Comparison of ENCODE assay signal across 9 cellular contexts in genomic region chr1:153742411-153743142, GRCh38. TPM values are rescaled to one million over a fixed set of nuclear protein-coding genes. Genes with fewer than 3 reads are reported as not detected.
DNase-seq lines count a peak whose midpoint lies in the region; ATAC-seq and TF ChIP-seq lines count a peak whose summit lies in the region.
"Had no signal": no experiment of that assay in that cellular context is flagged by ENCODE, and none has a peak within 500 bp of the region (broad histone marks: within the 10 kb centered on the region; RNA-seq: fewer than 3 reads in every experiment).

No MANE protein-coding gene starts in this region.

- no peak for DNase-seq in activated CD4-positive, alpha-beta T cell treated with anti-CD3 and anti-CD28 coated beads, Interleukin-2, amount 10 ng/mL, durations not matched to agents 24 days and 14 days
- DNase-seq in activated CD4-positive, alpha-beta T cell treated with anti-CD3 and anti-CD28 coated beads for 4 hours = no peak
- DNase-seq in central memory CD8-positive, alpha-beta T cell (ENCODE audit: low spot score in 2 of 2) = no peak
- DNase-seq in gastrocnemius medialis (no peak), DMS153 (lab: John Stamatoyannopoulos, UW) (no peak), OCI-M2 (lab: John Stamatoyannopoulos, UW; ENCODE audit: unreplicated experiment) (no peak)

- H3K36me3 ChIP-seq in subcutaneous abdominal adipose tissue (ENCODE audit: control insufficient read depth in 5 of 5, insufficient read depth in 5 of 5, low read length in 5 of 5) (peaks cover 29 to 66% (median 54%) of the 10 kb centered on the region in 5 donors), gastrocnemius medialis (peaks cover 2 to 61% of the 10 kb centered on the region in 2 donors)

- in situ Hi-C loops in gastrocnemius medialis (cut with MboI; ENCODE audit: low sequenced_read_pairs in 4 of 4) = loop anchor here in 3 of 4 donors (10.0 to 25.0 kb wide), 4 partner anchors 68 to 380 kb away; partner anchors contain the start of genes ILF2 (in 1 of the 3), NPR1 (in 1 of the 3) and S100A9 (in 1 of the 3)

- H3K9ac ChIP-seq in subcutaneous abdominal adipose tissue (ENCODE audit: low read length in 5 of 5) = peak overlapping the region in 1 of 5 donors; percentile 48

- H3K4me1 ChIP-seq in subcutaneous abdominal adipose tissue (ENCODE audit: control insufficient read depth in 5 of 5, insufficient read depth in 5 of 5, low read length in 5 of 5) = peaks cover 0 to 3% (median 0%) of the 10 kb centered on the region in 5 donors
- peaks cover under 1 to 2% of the 10 kb centered on the region in 2 donors for H3K4me1 ChIP-seq in gastrocnemius medialis

- H3K4me1 Mint-ChIP-seq in activated CD4-positive, alpha-beta T cell treated with anti-CD3 and anti-CD28 coated beads, Interleukin-2, amount 10 ng/mL, durations not matched to agents 24 days and 14 days = peaks cover 22% of the 10 kb centered on the region
- peaks cover 25% of the 10 kb centered on the region for H3K4me1 Mint-ChIP-seq in central memory CD8-positive, alpha-beta T cell

- ATAC-seq in HG03354 (IDR thresholded peaks at IDR 0.05; ENCODE audit: poor library complexity, severe bottlenecking, unreplicated experiment) (peak; percentile 79), gastrocnemius medialis (no peak)
- no peak for ATAC-seq in central memory CD8-positive, alpha-beta T cell (replicated peaks; ENCODE audit: extremely low read depth, poor library complexity, severe bottlenecking)

- H3K27me3 Mint-ChIP-seq in activated CD4-positive, alpha-beta T cell treated with anti-CD3 and anti-CD28 coated beads, Interleukin-2, amount 10 ng/mL, durations not matched to agents 24 days and 14 days = no peaks in the 10 kb centered on the region
- no peaks in the 10 kb centered on the region for H3K27me3 Mint-ChIP-seq in central memory CD8-positive, alpha-beta T cell

- H3K36me3 Mint-ChIP-seq in activated CD4-positive, alpha-beta T cell treated with anti-CD3 and anti-CD28 coated beads, Interleukin-2, amount 10 ng/mL, durations not matched to agents 24 days and 14 days (ENCODE audit: low read depth) = peaks cover 46% of the 10 kb centered on the region
- peaks cover 26% of the 10 kb centered on the region for H3K36me3 Mint-ChIP-seq in central memory CD8-positive, alpha-beta T cell (ENCODE audit: insufficient read depth)

- no peak for TF ChIP-seq CTCF in gastrocnemius medialis (IDR thresholded peaks at IDR 0.05 in 4 of 5, conservative IDR thresholded peaks at IDR 0.05 in 1 of 5)

- H3K4me3 ChIP-seq in subcutaneous abdominal adipose tissue (ENCODE audit: low read depth in 1 of 5, low read length in 5 of 5) (no peak overlapping the region), gastrocnemius medialis (no peak overlapping the region)

- H3K27me3 ChIP-seq in subcutaneous abdominal adipose tissue (ENCODE audit: control insufficient read depth in 5 of 5, insufficient read depth in 4 of 5, low read length in 5 of 5) = no peaks in the 10 kb centered on the region
- no peaks in the 10 kb centered on the region for H3K27me3 ChIP-seq in gastrocnemius medialis

- no peak overlapping the region for H3K4me3 Mint-ChIP-seq in activated CD4-positive, alpha-beta T cell treated with anti-CD3 and anti-CD28 coated beads, Interleukin-2, amount 10 ng/mL, durations not matched to agents 24 days and 14 days
- H3K4me3 Mint-ChIP-seq in central memory CD8-positive, alpha-beta T cell = no peak overlapping the region

- H3K27ac ChIP-seq in subcutaneous abdominal adipose tissue (ENCODE audit: low read depth, low read length) (peak overlapping the region; percentile 2), gastrocnemius medialis (no peak overlapping the region)
- H3K27ac ChIP-seq: C4-2B had no signal

- H3K9me3 Mint-ChIP-seq in activated CD4-positive, alpha-beta T cell treated with anti-CD3 and anti-CD28 coated beads, Interleukin-2, amount 10 ng/mL, durations not matched to agents 24 days and 14 days = no peaks in the 10 kb centered on the region
- no peaks in the 10 kb centered on the region for H3K9me3 Mint-ChIP-seq in central memory CD8-positive, alpha-beta T cell

- no peak for TF ChIP-seq POLR2A in gastrocnemius medialis (IDR thresholded peaks at IDR 0.05)

- intact Hi-C loops in activated CD4-positive, alpha-beta T cell treated with anti-CD3 and anti-CD28 coated beads, Interleukin-2, amount 10 ng/mL, durations not matched to agents 24 days and 14 days (cut with micrococcal nuclease) = no loop called here
- intact Hi-C loops in gastrocnemius medialis (cut with DNase I; ENCODE audit: low total_unique reads) = loop anchor here (10.0 kb wide), 1 partner anchor 388 kb away; the partner anchor contains the start of gene S100A9

- no peaks in the 10 kb centered on the region for H3K9me3 ChIP-seq in subcutaneous abdominal adipose tissue (ENCODE audit: control insufficient read depth in 5 of 5, low read length in 5 of 5)
- no peaks in the 10 kb centered on the region for H3K9me3 ChIP-seq in gastrocnemius medialis

- peak overlapping the region; percentile 75 for H3K27ac Mint-ChIP-seq in activated CD4-positive, alpha-beta T cell treated with anti-CD3 and anti-CD28 coated beads, Interleukin-2, amount 10 ng/mL, durations not matched to agents 24 days and 14 days
- H3K27ac Mint-ChIP-seq in central memory CD8-positive, alpha-beta T cell (ENCODE audit: low read depth) = peak overlapping the region; percentile 4

RNA-seq across cellular contexts. Expression of gene INTS3, which starts 14.7 kb away (rescaled TPM):
- total RNA-seq in activated CD4-positive, alpha-beta T cell treated with anti-CD3 and anti-CD28 coated beads, Interleukin-2, amount 10 ng/mL, durations not matched to agents 24 days and 14 days = 63.1 and 64.8 TPM in 2 replicates
- 10 to 100 TPM; 16.1 to 28.0 (median 19.9) TPM for total RNA-seq in gastrocnemius medialis

RNA-seq across cellular contexts. Expression of gene SLC27A3, which starts 32.6 kb away (rescaled TPM):
- 10.0 and 10.3 TPM in 2 replicates for total RNA-seq in activated CD4-positive, alpha-beta T cell treated with anti-CD3 and anti-CD28 coated beads, Interleukin-2, amount 10 ng/mL, durations not matched to agents 24 days and 14 days
- 1 to 10 TPM; 2.3 to 7.9 (median 3.7) TPM for total RNA-seq in gastrocnemius medialis
